ENCODE assay signal across 17 cellular contexts in genomic region chr16:30149250-30149885, GRCh38.
"Had no signal": no experiment of that assay in that cellular context is flagged by ENCODE, and none has a peak within 500 bp of the region (broad histone marks: within the 10 kb centered on the region; RNA-seq: fewer than 3 reads in every experiment).

No MANE protein-coding gene starts in this region.

- H3K27ac ChIP-seq: body of pancreas, pancreas, testis had no signal

- H3K27ac Mint-ChIP-seq: activated B cell treated with CpG ODN at 0.5 μM for 24 hours; activated CD4-positive, alpha-beta memory T cell treated with anti-CD3 and anti-CD28 coated beads, Interleukin-2, amount 10 ng/mL, durations not matched to agents 7 days and 5 days; activated CD8-positive, alpha-beta memory T cell treated with anti-CD3 and anti-CD28 coated beads, Interleukin-2, amount 10 ng/mL, durations not matched to agents 7 days and 5 days; activated naive CD8-positive, alpha-beta T cell treated with anti-CD3 and anti-CD28 coated beads, Interleukin-2, amount 10 ng/mL, durations not matched to agents 7 days and 5 days; natural killer cell; stimulated activated effector memory CD8-positive, alpha-beta T cell treated with anti-CD3 and anti-CD28 coated beads, Interleukin-12 subunit alpha, Interleukin-12 subunit beta, amount 100 ng/mL, for 72 hours; T-helper 2 cell treated with Interferon-gamma antibody and Interleukin-4, amounts not matched to agents 5 μg/mL and 100 μg/mL, for 36 hours had no signal

- H3K36me3 Mint-ChIP-seq: stimulated activated effector memory CD8-positive, alpha-beta T cell treated with anti-CD3 and anti-CD28 coated beads, Interleukin-12 subunit alpha, Interleukin-12 subunit beta, amount 100 ng/mL, for 72 hours had no signal

- H3K4me2 ChIP-seq: smooth muscle cell had no signal

- ATAC-seq: activated CD8-positive, alpha-beta memory T cell treated with anti-CD3 and anti-CD28 coated beads, Interleukin-2, amount 10 ng/mL, durations not matched to agents 7 days and 5 days; body of pancreas; left cardiac atrium; natural killer cell; pancreas; sciatic nerve; stimulated activated effector memory CD8-positive, alpha-beta T cell treated with anti-CD3 and anti-CD28 coated beads, Interleukin-12 subunit alpha, Interleukin-12 subunit beta, amount 100 ng/mL, for 72 hours had no signal

- H3K4me1 ChIP-seq: body of pancreas, pancreas, testis had no signal

- FAIRE-seq: pancreas had no signal

- H3K27me3 Mint-ChIP-seq: activated B cell treated with CpG ODN at 0.5 μM for 24 hours; activated CD8-positive, alpha-beta memory T cell treated with anti-CD3 and anti-CD28 coated beads, Interleukin-2, amount 10 ng/mL, durations not matched to agents 7 days and 5 days; activated naive CD8-positive, alpha-beta T cell treated with anti-CD3 and anti-CD28 coated beads, Interleukin-2, amount 10 ng/mL, durations not matched to agents 7 days and 5 days had no signal

- H3K27me3 ChIP-seq: body of pancreas, pancreas, testis had no signal

- DNase-seq: activated B cell treated with CpG ODN at 0.5 μM for 24 hours; activated CD4-positive, alpha-beta memory T cell treated with anti-CD3 and anti-CD28 coated beads, Interleukin-2, amount 10 ng/mL, durations not matched to agents 7 days and 5 days; activated CD4-positive, alpha-beta T cell treated with anti-CD3 and anti-CD28 coated beads for 48 hours; activated CD8-positive, alpha-beta memory T cell treated with anti-CD3 and anti-CD28 coated beads, Interleukin-2, amount 10 ng/mL, durations not matched to agents 7 days and 5 days; activated naive CD8-positive, alpha-beta T cell treated with anti-CD3 and anti-CD28 coated beads, Interleukin-2, amount 10 ng/mL, durations not matched to agents 7 days and 5 days; amygdala; body of pancreas; caudate nucleus; left cardiac atrium; natural killer cell; pancreas; stimulated activated CD4-positive, alpha-beta T cell treated with anti-CD3 and anti-CD28 coated beads, Interleukin-4, amount 100 ng/mL, for 24 hours; testis had no signal

- H3K9me3 ChIP-seq: body of pancreas, pancreas, testis had no signal

- H3K4me1 Mint-ChIP-seq: activated CD4-positive, alpha-beta memory T cell treated with anti-CD3 and anti-CD28 coated beads, Interleukin-2, amount 10 ng/mL, durations not matched to agents 7 days and 5 days; stimulated activated effector memory CD8-positive, alpha-beta T cell treated with anti-CD3 and anti-CD28 coated beads, Interleukin-12 subunit alpha, Interleukin-12 subunit beta, amount 100 ng/mL, for 72 hours had no signal

- H3K4me3 Mint-ChIP-seq: activated B cell treated with CpG ODN at 0.5 μM for 24 hours; activated CD4-positive, alpha-beta memory T cell treated with anti-CD3 and anti-CD28 coated beads, Interleukin-2, amount 10 ng/mL, durations not matched to agents 7 days and 5 days; activated CD8-positive, alpha-beta memory T cell treated with anti-CD3 and anti-CD28 coated beads, Interleukin-2, amount 10 ng/mL, durations not matched to agents 7 days and 5 days; activated naive CD8-positive, alpha-beta T cell treated with anti-CD3 and anti-CD28 coated beads, Interleukin-2, amount 10 ng/mL, durations not matched to agents 7 days and 5 days; natural killer cell; stimulated activated effector memory CD8-positive, alpha-beta T cell treated with anti-CD3 and anti-CD28 coated beads, Interleukin-12 subunit alpha, Interleukin-12 subunit beta, amount 100 ng/mL, for 72 hours; T-helper 2 cell treated with Interferon-gamma antibody and Interleukin-4, amounts not matched to agents 5 μg/mL and 100 μg/mL, for 36 hours had no signal

- H3K4me3 ChIP-seq: body of pancreas, pancreas, smooth muscle cell, testis had no signal

- H3K36me3 ChIP-seq: pancreas had no signal
